In the genomic region with DNA sequence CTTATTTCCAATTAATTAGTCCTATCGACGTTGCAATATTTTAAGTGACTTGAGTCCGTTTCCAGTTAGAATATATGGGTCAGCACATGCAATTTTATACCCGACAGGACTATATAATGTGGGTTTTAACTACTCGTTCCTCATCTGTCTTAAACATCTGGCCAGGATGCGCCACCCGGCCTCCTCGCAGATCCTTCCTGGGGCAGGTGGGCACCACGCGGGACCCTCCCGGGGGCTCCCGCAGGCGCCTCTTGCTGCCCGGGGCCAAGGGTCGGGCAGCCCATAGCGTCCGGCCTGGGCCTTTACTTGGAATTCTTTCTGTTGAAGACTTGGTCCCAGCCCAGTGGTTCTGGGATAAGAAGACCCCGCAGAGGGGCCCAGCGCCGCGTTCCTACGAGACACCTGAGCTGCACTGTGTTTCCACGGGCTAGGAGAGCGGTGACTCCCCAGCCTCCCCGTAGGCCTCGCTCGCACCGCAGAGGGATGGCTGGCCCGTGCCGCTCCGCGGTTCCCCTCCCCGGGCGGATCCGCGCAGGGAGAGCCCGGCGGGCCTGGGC, we compare ENCODE assay signal across 15 cellular contexts. TPM values are rescaled to one million over a fixed set of nuclear protein-coding genes. Genes with fewer than 3 reads are reported as not detected.
DNase-seq lines count a peak whose midpoint lies in the region; ATAC-seq and TF ChIP-seq lines count a peak whose summit lies in the region.
"Had no signal": no experiment of that assay in that cellular context is flagged by ENCODE, and none has a peak within 500 bp of the region (broad histone marks: within the 10 kb centered on the region; RNA-seq: fewer than 3 reads in every experiment).

No MANE protein-coding gene starts in this region.

- intact Hi-C loops in cardiac septum (cut with DNase I): no loop called here
- intact Hi-C loops in heart right ventricle (cut with DNase I): no loop called here
- intact Hi-C loops in colonic mucosa (cut with DNase I): no loop called here
- intact Hi-C loops in natural killer cell (cut with micrococcal nuclease): no loop called here
- intact Hi-C loops in upper lobe of right lung (cut with DNase I): no loop called here

- DNase-seq in cardiac septum (ENCODE audit: low spot score): peak; percentile 33
- DNase-seq in heart right ventricle: no peak
- DNase-seq in colonic mucosa: peak; percentile 16
- DNase-seq in natural killer cell: no peak
- peak; percentile 52 for DNase-seq in upper lobe of right lung
- DNase-seq in SHP77 treated with DMSO at 0.1 percent for 48 hours (lab: John Stamatoyannopoulos, UW): no peak
- DNase-seq in NCI-H2227 treated with DMSO at 0.1 percent for 48 hours (lab: John Stamatoyannopoulos, UW): no peak
- DNase-seq in SIG-M5 treated with dmso at 0.1 percent for 504 hours (lab: John Stamatoyannopoulos, UW; ENCODE audit: unreplicated experiment): no peak
- DNase-seq: activated B cell treated with CpG ODN at 0.5 μM for 24 hours, glutamatergic neuron, GOT3, MM.1S, NCI-H2081 had no signal

- peaks cover 0 to 5% of the 10 kb centered on the region in 2 donors for H3K4me1 Mint-ChIP-seq in natural killer cell

- no peak for TF ChIP-seq CTCF in heart right ventricle (IDR thresholded peaks at IDR 0.05)
- no peak for TF ChIP-seq CTCF in colonic mucosa (IDR thresholded peaks at IDR 0.05)
- no peak for TF ChIP-seq CTCF in natural killer cell (IDR thresholded peaks at IDR 0.05)
- no peak for TF ChIP-seq CTCF in upper lobe of right lung (IDR thresholded peaks at IDR 0.05)

- H3K9ac ChIP-seq in colonic mucosa (ENCODE audit: low read depth in 2 of 2, low read length in 2 of 2): no peak overlapping the region

- peaks cover 0 to 29% (median 14%) of the 10 kb centered on the region in 9 donors for H3K4me1 ChIP-seq in heart right ventricle
- peaks cover 23% of the 10 kb centered on the region for H3K4me1 ChIP-seq in colonic mucosa
- H3K4me1 ChIP-seq in upper lobe of right lung: peaks cover 9% of the 10 kb centered on the region

- ATAC-seq in heart right ventricle (no peak), natural killer cell (no peak), upper lobe of right lung (no peak)

- H3K9me3 ChIP-seq in heart right ventricle (no peaks in the 10 kb centered on the region), colonic mucosa (no peaks in the 10 kb centered on the region), upper lobe of right lung (no peaks in the 10 kb centered on the region)
- H3K9me3 ChIP-seq: prostate gland, tibial nerve had no signal

- peak overlapping the region in 2 of 10 donors; percentile 14 to 26 for H3K4me3 ChIP-seq in heart right ventricle
- no peak overlapping the region for H3K4me3 ChIP-seq in colonic mucosa
- H3K4me3 ChIP-seq in upper lobe of right lung: no peak overlapping the region

- H3K36me3 Mint-ChIP-seq in natural killer cell: no peaks in the 10 kb centered on the region

- WGBS in heart right ventricle, 2 donors: 3 to 4% methylated on average over 38 of the region's 38 CpGs

- no peak overlapping the region for H3K27ac Mint-ChIP-seq in natural killer cell
- H3K27ac Mint-ChIP-seq: activated B cell treated with CpG ODN at 0.5 μM for 24 hours had no signal

- H3K27ac ChIP-seq in heart right ventricle (no peak overlapping the region), colonic mucosa (no peak overlapping the region), upper lobe of right lung (no peak overlapping the region)
- H3K27ac ChIP-seq: prostate gland, tibial nerve had no signal

- H3K9me3 Mint-ChIP-seq in natural killer cell: no peaks in the 10 kb centered on the region

- H3K4me3 Mint-ChIP-seq in natural killer cell: peak overlapping the region; percentile 2
- H3K4me3 Mint-ChIP-seq: activated B cell treated with CpG ODN at 0.5 μM for 24 hours had no signal

- peaks cover 59 to 62% of the 10 kb centered on the region in 2 donors for H3K27me3 Mint-ChIP-seq in natural killer cell (ENCODE audit: low read depth in 2 of 2)

- H3K27me3 ChIP-seq in heart right ventricle (peaks cover 50 to 100% (median 100%) of the 10 kb centered on the region in 7 donors), colonic mucosa (peaks cover 95% of the 10 kb centered on the region), upper lobe of right lung (peaks cover 95% of the 10 kb centered on the region)

- H3K36me3 ChIP-seq in heart right ventricle (no peaks in the 10 kb centered on the region), colonic mucosa (no peaks in the 10 kb centered on the region), upper lobe of right lung (no peaks in the 10 kb centered on the region)
- H3K36me3 ChIP-seq: prostate gland, tibial nerve had no signal

RNA-seq across cellular contexts. Expression of a gene that starts 10.1 kb away (rescaled TPM):
- total RNA-seq in cardiac septum: not detected
- total RNA-seq in heart right ventricle: not detected
- not detected for polyA plus RNA-seq in heart right ventricle
- total RNA-seq in colonic mucosa: 10 to 100 TPM; 14.5 to 27.4 TPM
- total RNA-seq in natural killer cell: not detected
- 0.93 TPM for total RNA-seq in upper lobe of right lung
- total RNA-seq: activated B cell treated with CpG ODN at 0.5 μM for 24 hours, tibial nerve had no signal

Comparison
In these comparisons a context has a peak if more than half of its experiments do, and no peak if none do; other contexts are left out.
1. DNase-seq: peak in cardiac septum (single experiment), colonic mucosa (single experiment) and upper lobe of right lung (single experiment); none in heart right ventricle (0 of 2), natural killer cell (single experiment), SHP77 treated with DMSO at 0.1 percent for 48 hours (single experiment), NCI-H2227 treated with DMSO at 0.1 percent for 48 hours (single experiment) and SIG-M5 treated with dmso at 0.1 percent for 504 hours (single experiment).